7 cellular contexts compared by ENCODE assay signal in the genomic region with DNA sequence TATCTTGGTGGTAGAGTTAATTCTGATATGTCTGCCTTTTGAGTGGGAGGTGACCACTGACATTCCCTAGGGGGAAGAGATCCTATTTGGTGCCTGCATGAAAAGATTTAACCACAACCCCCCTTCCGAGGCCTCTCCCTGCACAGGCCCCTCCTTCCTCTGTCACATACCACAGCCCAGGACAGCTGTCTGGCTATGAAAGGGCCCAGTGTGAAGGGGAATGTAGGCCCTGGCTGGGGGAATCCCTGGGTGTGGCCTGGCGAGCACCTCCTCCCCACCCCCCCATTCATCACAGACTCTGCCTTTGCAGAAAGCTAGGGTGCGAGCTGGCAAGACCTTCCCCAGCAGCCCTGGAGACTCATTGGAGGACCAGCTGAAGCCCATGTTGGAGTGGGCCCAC. TPM values are rescaled to one million over a fixed set of nuclear protein-coding genes. Genes with fewer than 3 reads are reported as not detected.
DNase-seq lines count a peak whose midpoint lies in the region; ATAC-seq lines count a peak whose summit lies in the region.

No MANE protein-coding gene starts in this region.

- H3K36me3 Mint-ChIP-seq in activated CD4-positive, alpha-beta T cell treated with anti-CD3 and anti-CD28 coated beads, Interleukin-2, amount 10 ng/mL, durations not matched to agents 24 days and 14 days (ENCODE audit: low read depth) = no peaks in the 10 kb centered on the region

- no peak overlapping the region for H3K4me3 ChIP-seq in mesenchymal stem cell (ENCODE audit: insufficient read depth in 1 of 2, low read depth in 1 of 2, low read length in 2 of 2)

- H2AFZ ChIP-seq in mesenchymal stem cell (ENCODE audit: low read depth, low read length) = no peak overlapping the region

- H3K27me3 Mint-ChIP-seq in activated CD4-positive, alpha-beta T cell treated with anti-CD3 and anti-CD28 coated beads, Interleukin-2, amount 10 ng/mL, durations not matched to agents 24 days and 14 days = no peaks in the 10 kb centered on the region

- H2BK120ac ChIP-seq in mesenchymal stem cell (ENCODE audit: low read depth, low read length) = no peak overlapping the region

- no peak overlapping the region for H3K18ac ChIP-seq in mesenchymal stem cell (ENCODE audit: low read depth in 1 of 2, low read length in 2 of 2)

- H3K4me1 Mint-ChIP-seq in activated CD4-positive, alpha-beta T cell treated with anti-CD3 and anti-CD28 coated beads, Interleukin-2, amount 10 ng/mL, durations not matched to agents 24 days and 14 days = peaks cover 26% of the 10 kb centered on the region

- H2BK12ac ChIP-seq in mesenchymal stem cell (ENCODE audit: low read length in 2 of 2) = no peak overlapping the region

- no peak overlapping the region for H3K23ac ChIP-seq in mesenchymal stem cell (ENCODE audit: low read length in 2 of 2)

- H2BK5ac ChIP-seq in mesenchymal stem cell (ENCODE audit: low read depth, low read length, poor library complexity, severe bottlenecking) = no peak overlapping the region

- intact Hi-C loops in activated CD4-positive, alpha-beta T cell treated with anti-CD3 and anti-CD28 coated beads, Interleukin-2, amount 10 ng/mL, durations not matched to agents 24 days and 14 days (cut with micrococcal nuclease) = loop anchor here (10.0 kb wide), 1 partner anchor 102 kb away; no protein-coding TSS in a partner anchor

- no peak overlapping the region for H3K4me2 ChIP-seq in mesenchymal stem cell (ENCODE audit: low read length, poor library complexity, severe bottlenecking)

- H3K4ac ChIP-seq in mesenchymal stem cell (ENCODE audit: low read depth in 1 of 2, low read length in 2 of 2) = no peak overlapping the region

- H3K27ac ChIP-seq in mesenchymal stem cell (ENCODE audit: low read length, poor library complexity, severe bottlenecking) = no peak overlapping the region

- H3K9me3 ChIP-seq in mesenchymal stem cell (ENCODE audit: control insufficient read depth, low read length) = no peaks in the 10 kb centered on the region

- ATAC-seq in GM18861 (IDR thresholded peaks at IDR 0.05; ENCODE audit: unreplicated experiment) (peak; percentile 80), HG02943 (IDR thresholded peaks at IDR 0.05; ENCODE audit: low read depth, unreplicated experiment) (peak; percentile 56), GM21381 (IDR thresholded peaks at IDR 0.05; ENCODE audit: unreplicated experiment) (no peak)

- no peaks in the 10 kb centered on the region for H3K27me3 ChIP-seq in mesenchymal stem cell (ENCODE audit: control insufficient read depth in 1 of 2, insufficient read depth in 1 of 2, low read length in 2 of 2)

- H3K27ac Mint-ChIP-seq in activated CD4-positive, alpha-beta T cell treated with anti-CD3 and anti-CD28 coated beads, Interleukin-2, amount 10 ng/mL, durations not matched to agents 24 days and 14 days = peak overlapping the region; percentile 19

- no peaks in the 10 kb centered on the region for H3K79me1 ChIP-seq in mesenchymal stem cell (replicated peaks; ENCODE audit: low read length, poor library complexity, severe bottlenecking)

- DNase-seq in activated CD4-positive, alpha-beta T cell treated with anti-CD3 and anti-CD28 coated beads, Interleukin-2, amount 10 ng/mL, durations not matched to agents 24 days and 14 days = peak; percentile 69
- DNase-seq in mesenchymal stem cell = peak; percentile 10
- DNase-seq in NCI-H2107 (lab: John Stamatoyannopoulos, UW) = no peak
- no peak for DNase-seq in NCI-H1417 (lab: John Stamatoyannopoulos, UW)

- peaks cover 7% of the 10 kb centered on the region for H3K4me1 ChIP-seq in mesenchymal stem cell (ENCODE audit: control insufficient read depth, insufficient read depth, low read depth, low read length)

- H4K91ac ChIP-seq in mesenchymal stem cell (ENCODE audit: low read length) = no peak overlapping the region

- H2BK15ac ChIP-seq in mesenchymal stem cell (ENCODE audit: low read depth, poor library complexity, severe bottlenecking) = no peak overlapping the region

- no peak overlapping the region for H3K14ac ChIP-seq in mesenchymal stem cell (ENCODE audit: low read length in 2 of 2)

- 87% methylated on average over 2 of the region's 3 CpGs for WGBS in mesenchymal stem cell

- no peak overlapping the region for H3K4me3 Mint-ChIP-seq in activated CD4-positive, alpha-beta T cell treated with anti-CD3 and anti-CD28 coated beads, Interleukin-2, amount 10 ng/mL, durations not matched to agents 24 days and 14 days

- no peak overlapping the region for H3K9ac ChIP-seq in mesenchymal stem cell (ENCODE audit: low read length)

- peak overlapping the region; percentile 4 for H4K8ac ChIP-seq in mesenchymal stem cell (ENCODE audit: low read length)

- H2AK5ac ChIP-seq in mesenchymal stem cell (ENCODE audit: low read length, severe bottlenecking) = no peak overlapping the region

- no peaks in the 10 kb centered on the region for H3K9me3 Mint-ChIP-seq in activated CD4-positive, alpha-beta T cell treated with anti-CD3 and anti-CD28 coated beads, Interleukin-2, amount 10 ng/mL, durations not matched to agents 24 days and 14 days

- peaks cover 31 to 78% of the 10 kb centered on the region in 2 experiments for H3K36me3 ChIP-seq in mesenchymal stem cell (ENCODE audit: control insufficient read depth in 1 of 2, insufficient read depth in 2 of 2, low read depth in 1 of 2, low read length in 2 of 2)

RNA-seq across cellular contexts. Expression of a gene that starts 27.4 kb away (rescaled TPM):
- 148 TPM in 2 replicates for total RNA-seq in activated CD4-positive, alpha-beta T cell treated with anti-CD3 and anti-CD28 coated beads, Interleukin-2, amount 10 ng/mL, durations not matched to agents 24 days and 14 days
- polyA plus RNA-seq in mesenchymal stem cell (2013, experiment 1 of 2) = 75.9 TPM
- 76.3 TPM for polyA plus RNA-seq in mesenchymal stem cell (2013, experiment 2 of 2)

RNA-seq across cellular contexts. Expression of a gene that starts 30.1 kb away (rescaled TPM):
- total RNA-seq in activated CD4-positive, alpha-beta T cell treated with anti-CD3 and anti-CD28 coated beads, Interleukin-2, amount 10 ng/mL, durations not matched to agents 24 days and 14 days = 1.1 and 1.3 TPM in 2 replicates
- polyA plus RNA-seq in mesenchymal stem cell (2013, experiment 1 of 2) = 3.1 TPM
- 2.9 TPM for polyA plus RNA-seq in mesenchymal stem cell (2013, experiment 2 of 2)

RNA-seq across cellular contexts. Expression of a gene that starts 49.0 kb away (rescaled TPM):
- 36.3 and 37.7 TPM in 2 replicates for total RNA-seq in activated CD4-positive, alpha-beta T cell treated with anti-CD3 and anti-CD28 coated beads, Interleukin-2, amount 10 ng/mL, durations not matched to agents 24 days and 14 days
- 75.5 TPM for polyA plus RNA-seq in mesenchymal stem cell (2013, experiment 1 of 2)
- polyA plus RNA-seq in mesenchymal stem cell (2013, experiment 2 of 2) = 79.7 TPM

Comparison
In these comparisons a context has a peak if more than half of its experiments do, and no peak if none do; other contexts are left out.
1. DNase-seq: peak in activated CD4-positive, alpha-beta T cell treated with anti-CD3 and anti-CD28 coated beads, Interleukin-2, amount 10 ng/mL, durations not matched to agents 24 days and 14 days (single experiment) and mesenchymal stem cell (single experiment); none in NCI-H2107 (single experiment) and NCI-H1417 (0 of 3).